Comparison of ENCODE assay signal across 1 cellular context in the genomic region with DNA sequence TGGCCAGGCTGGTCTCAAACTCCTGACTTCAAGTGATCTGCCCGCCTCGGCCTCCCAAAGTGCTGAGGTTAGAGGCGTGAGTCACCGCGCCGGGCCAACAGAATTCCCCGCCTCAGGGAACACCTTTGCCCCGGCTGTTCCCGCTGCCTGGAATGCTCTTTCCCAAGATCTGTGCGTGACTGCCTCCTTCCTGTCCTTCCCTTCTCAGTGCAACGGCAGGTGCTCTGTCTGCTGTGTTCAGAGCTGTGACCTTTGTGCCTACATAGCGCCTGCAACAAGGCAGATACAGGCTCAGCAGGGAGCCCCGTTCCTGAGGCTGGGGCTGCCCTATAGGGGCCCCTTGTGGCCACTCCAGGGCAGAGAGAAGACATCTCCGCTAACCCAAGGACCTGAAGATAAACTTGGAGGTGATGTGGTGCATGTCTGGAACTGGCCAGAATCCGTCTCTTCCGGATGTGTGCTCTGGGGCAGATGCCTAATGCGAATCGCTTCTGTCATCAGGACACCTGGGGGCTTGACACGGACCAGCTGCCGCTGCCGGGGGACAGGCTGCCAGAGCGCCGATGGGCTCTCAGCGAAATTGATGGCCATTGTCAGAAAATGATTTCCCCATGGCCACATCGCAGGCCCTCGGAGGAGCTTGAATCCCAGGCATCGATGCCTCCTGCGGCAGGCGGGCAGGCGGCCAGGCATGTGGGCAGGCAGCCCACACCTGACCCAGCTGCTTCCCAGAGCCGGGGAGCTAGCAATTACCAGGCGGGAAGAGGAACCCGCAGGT.
TF ChIP-seq lines count a peak whose summit lies in the region.

No MANE protein-coding gene starts in this region.

TF ChIP-seq in HEK293, 187 proteins besides CTCF, POLR2A, EP300 and RAD21 (continued from another document and continues in another):
- TF ChIP-seq ZBTB20 (tag by site-specific recombination; IDR thresholded peaks at IDR 0.05): peak; percentile 48; the same call in 1 of the 2 replicates
- TF ChIP-seq, protein P1, sequence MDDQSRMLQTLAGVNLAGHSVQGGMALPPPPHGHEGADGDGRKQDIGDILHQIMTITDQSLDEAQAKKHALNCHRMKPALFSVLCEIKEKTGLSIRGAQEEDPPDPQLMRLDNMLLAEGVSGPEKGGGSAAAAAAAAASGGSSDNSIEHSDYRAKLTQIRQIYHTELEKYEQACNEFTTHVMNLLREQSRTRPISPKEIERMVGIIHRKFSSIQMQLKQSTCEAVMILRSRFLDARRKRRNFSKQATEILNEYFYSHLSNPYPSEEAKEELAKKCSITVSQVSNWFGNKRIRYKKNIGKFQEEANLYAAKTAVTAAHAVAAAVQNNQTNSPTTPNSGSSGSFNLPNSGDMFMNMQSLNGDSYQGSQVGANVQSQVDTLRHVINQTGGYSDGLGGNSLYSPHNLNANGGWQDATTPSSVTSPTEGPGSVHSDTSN (CRISPR knock-in tag; IDR thresholded peaks at IDR 0.05): 0 out of 2 replicates have a peak, but pooled peaks have one; percentile 37
- TF ChIP-seq ZNF664 (tag by site-specific recombination; IDR thresholded peaks at IDR 0.05): no peak
- peak; percentile 71 for TF ChIP-seq ZNF341 (tag by site-specific recombination; IDR thresholded peaks at IDR 0.05; ENCODE audit: low read depth)
- no peak for TF ChIP-seq ZNF701 (tag by site-specific recombination; IDR thresholded peaks at IDR 0.05)
- TF ChIP-seq, protein P2, sequence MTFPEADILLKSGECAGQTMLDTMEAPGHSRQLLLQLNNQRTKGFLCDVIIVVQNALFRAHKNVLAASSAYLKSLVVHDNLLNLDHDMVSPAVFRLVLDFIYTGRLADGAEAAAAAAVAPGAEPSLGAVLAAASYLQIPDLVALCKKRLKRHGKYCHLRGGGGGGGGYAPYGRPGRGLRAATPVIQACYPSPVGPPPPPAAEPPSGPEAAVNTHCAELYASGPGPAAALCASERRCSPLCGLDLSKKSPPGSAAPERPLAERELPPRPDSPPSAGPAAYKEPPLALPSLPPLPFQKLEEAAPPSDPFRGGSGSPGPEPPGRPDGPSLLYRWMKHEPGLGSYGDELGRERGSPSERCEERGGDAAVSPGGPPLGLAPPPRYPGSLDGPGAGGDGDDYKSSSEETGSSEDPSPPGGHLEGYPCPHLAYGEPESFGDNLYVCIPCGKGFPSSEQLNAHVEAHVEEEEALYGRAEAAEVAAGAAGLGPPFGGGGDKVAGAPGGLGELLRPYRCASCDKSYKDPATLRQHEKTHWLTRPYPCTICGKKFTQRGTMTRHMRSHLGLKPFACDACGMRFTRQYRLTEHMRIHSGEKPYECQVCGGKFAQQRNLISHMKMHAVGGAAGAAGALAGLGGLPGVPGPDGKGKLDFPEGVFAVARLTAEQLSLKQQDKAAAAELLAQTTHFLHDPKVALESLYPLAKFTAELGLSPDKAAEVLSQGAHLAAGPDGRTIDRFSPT (tag by site-specific recombination; IDR thresholded peaks at IDR 0.05): peak; percentile 59; the same call in 1 of the 2 replicates
- TF ChIP-seq, protein P3, sequence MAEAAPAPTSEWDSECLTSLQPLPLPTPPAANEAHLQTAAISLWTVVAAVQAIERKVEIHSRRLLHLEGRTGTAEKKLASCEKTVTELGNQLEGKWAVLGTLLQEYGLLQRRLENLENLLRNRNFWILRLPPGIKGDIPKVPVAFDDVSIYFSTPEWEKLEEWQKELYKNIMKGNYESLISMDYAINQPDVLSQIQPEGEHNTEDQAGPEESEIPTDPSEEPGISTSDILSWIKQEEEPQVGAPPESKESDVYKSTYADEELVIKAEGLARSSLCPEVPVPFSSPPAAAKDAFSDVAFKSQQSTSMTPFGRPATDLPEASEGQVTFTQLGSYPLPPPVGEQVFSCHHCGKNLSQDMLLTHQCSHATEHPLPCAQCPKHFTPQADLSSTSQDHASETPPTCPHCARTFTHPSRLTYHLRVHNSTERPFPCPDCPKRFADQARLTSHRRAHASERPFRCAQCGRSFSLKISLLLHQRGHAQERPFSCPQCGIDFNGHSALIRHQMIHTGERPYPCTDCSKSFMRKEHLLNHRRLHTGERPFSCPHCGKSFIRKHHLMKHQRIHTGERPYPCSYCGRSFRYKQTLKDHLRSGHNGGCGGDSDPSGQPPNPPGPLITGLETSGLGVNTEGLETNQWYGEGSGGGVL (tag by site-specific recombination; IDR thresholded peaks at IDR 0.05): no peak
- TF ChIP-seq, protein P4, sequence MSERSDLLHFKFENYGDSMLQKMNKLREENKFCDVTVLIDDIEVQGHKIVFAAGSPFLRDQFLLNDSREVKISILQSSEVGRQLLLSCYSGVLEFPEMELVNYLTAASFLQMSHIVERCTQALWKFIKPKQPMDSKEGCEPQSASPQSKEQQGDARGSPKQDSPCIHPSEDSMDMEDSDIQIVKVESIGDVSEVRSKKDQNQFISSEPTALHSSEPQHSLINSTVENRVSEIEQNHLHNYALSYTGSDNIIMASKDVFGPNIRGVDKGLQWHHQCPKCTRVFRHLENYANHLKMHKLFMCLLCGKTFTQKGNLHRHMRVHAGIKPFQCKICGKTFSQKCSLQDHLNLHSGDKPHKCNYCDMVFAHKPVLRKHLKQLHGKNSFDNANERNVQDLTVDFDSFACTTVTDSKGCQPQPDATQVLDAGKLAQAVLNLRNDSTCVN (tag by site-specific recombination; optimal IDR thresholded peaks at IDR 0.05): no peak
- TF ChIP-seq ZNF423 (tag by site-specific recombination; IDR thresholded peaks at IDR 0.05): no peak
- no peak for TF ChIP-seq ZNF560 (tag by site-specific recombination; IDR thresholded peaks at IDR 0.05; ENCODE audit: borderline replicate concordance)
- TF ChIP-seq BCL11A (tag by site-specific recombination; IDR thresholded peaks at IDR 0.05; ENCODE audit: low read depth): no peak
- TF ChIP-seq ZNF549 (tag by site-specific recombination; IDR thresholded peaks at IDR 0.05): no peak
- 0 out of 2 replicates have a peak, but pooled peaks have one; percentile 29 for TF ChIP-seq TRIM28 (IDR thresholded peaks at IDR 0.05; ENCODE audit: borderline replicate concordance, low read length)
- TF ChIP-seq ZNF654 (tag by site-specific recombination; IDR thresholded peaks at IDR 0.05; ENCODE audit: low read depth): no peak; the same call in 1 of the 2 replicates
- no peak for TF ChIP-seq ZNF366 (tag by site-specific recombination; conservative IDR thresholded peaks at IDR 0.05)
- TF ChIP-seq ZNF776 (tag by site-specific recombination; IDR thresholded peaks at IDR 0.05; ENCODE audit: borderline replicate concordance): no peak
- peak; percentile 86 for TF ChIP-seq SP7 (tag by site-specific recombination; IDR thresholded peaks at IDR 0.05)
- TF ChIP-seq ZNF623 (tag by site-specific recombination; IDR thresholded peaks at IDR 0.05): no peak
- TF ChIP-seq IKZF3 (tag by site-specific recombination; IDR thresholded peaks at IDR 0.05): peak; percentile 67
- no peak for TF ChIP-seq MZF1 (tag by site-specific recombination; IDR thresholded peaks at IDR 0.05; ENCODE audit: borderline replicate concordance)
- no peak for TF ChIP-seq ZNF121 (tag by site-specific recombination; IDR thresholded peaks at IDR 0.05)
- no peak for TF ChIP-seq ZNF514 (tag by site-specific recombination; IDR thresholded peaks at IDR 0.05)
- peak; percentile 93 for TF ChIP-seq ZBTB8A (tag by site-specific recombination; IDR thresholded peaks at IDR 0.05)
- peak; percentile 54; the same call in 1 of the 2 replicates for TF ChIP-seq ZSCAN16 (tag by site-specific recombination; IDR thresholded peaks at IDR 0.05)
- TF ChIP-seq ZNF138 (tag by site-specific recombination; IDR thresholded peaks at IDR 0.05; ENCODE audit: borderline replicate concordance): no peak
- TF ChIP-seq ZNF426 (tag by site-specific recombination; IDR thresholded peaks at IDR 0.05): no peak
- no peak for TF ChIP-seq ZNF37A (tag by site-specific recombination; IDR thresholded peaks at IDR 0.05)
- TF ChIP-seq ZNF23 (tag by site-specific recombination; IDR thresholded peaks at IDR 0.05; ENCODE audit: borderline replicate concordance): no peak
- TF ChIP-seq SP2 (tag by site-specific recombination; IDR thresholded peaks at IDR 0.05): peak; percentile 51
- TF ChIP-seq ZNF157 (tag by site-specific recombination; IDR thresholded peaks at IDR 0.05): no peak
- TF ChIP-seq, protein P5, sequence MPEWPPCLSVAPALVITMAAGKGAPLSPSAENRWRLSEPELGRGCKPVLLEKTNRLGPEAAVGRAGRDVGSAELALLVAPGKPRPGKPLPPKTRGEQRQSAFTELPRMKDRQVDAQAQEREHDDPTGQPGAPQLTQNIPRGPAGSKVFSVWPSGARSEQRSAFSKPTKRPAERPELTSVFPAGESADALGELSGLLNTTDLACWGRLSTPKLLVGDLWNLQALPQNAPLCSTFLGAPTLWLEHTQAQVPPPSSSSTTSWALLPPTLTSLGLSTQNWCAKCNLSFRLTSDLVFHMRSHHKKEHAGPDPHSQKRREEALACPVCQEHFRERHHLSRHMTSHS (tag by site-specific recombination; IDR thresholded peaks at IDR 0.05): no peak
- TF ChIP-seq, protein P6, sequence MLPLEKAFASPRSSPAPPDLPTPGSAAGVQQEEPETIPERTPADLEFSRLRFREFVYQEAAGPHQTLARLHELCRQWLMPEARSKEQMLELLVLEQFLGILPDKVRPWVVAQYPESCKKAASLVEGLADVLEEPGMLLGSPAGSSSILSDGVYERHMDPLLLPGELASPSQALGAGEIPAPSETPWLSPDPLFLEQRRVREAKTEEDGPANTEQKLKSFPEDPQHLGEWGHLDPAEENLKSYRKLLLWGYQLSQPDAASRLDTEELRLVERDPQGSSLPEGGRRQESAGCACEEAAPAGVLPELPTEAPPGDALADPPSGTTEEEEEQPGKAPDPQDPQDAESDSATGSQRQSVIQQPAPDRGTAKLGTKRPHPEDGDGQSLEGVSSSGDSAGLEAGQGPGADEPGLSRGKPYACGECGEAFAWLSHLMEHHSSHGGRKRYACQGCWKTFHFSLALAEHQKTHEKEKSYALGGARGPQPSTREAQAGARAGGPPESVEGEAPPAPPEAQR (tag by site-specific recombination; IDR thresholded peaks at IDR 0.05): no peak
- TF ChIP-seq ZNF350 (tag by site-specific recombination; IDR thresholded peaks at IDR 0.05): no peak
- no peak for TF ChIP-seq KLF1 (tag by site-specific recombination; IDR thresholded peaks at IDR 0.05)
- TF ChIP-seq, protein P7, sequence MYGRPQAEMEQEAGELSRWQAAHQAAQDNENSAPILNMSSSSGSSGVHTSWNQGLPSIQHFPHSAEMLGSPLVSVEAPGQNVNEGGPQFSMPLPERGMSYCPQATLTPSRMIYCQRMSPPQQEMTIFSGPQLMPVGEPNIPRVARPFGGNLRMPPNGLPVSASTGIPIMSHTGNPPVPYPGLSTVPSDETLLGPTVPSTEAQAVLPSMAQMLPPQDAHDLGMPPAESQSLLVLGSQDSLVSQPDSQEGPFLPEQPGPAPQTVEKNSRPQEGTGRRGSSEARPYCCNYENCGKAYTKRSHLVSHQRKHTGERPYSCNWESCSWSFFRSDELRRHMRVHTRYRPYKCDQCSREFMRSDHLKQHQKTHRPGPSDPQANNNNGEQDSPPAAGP (tag by site-specific recombination; IDR thresholded peaks at IDR 0.05): peak; percentile 89
- no peak for TF ChIP-seq REPIN1 (tag by site-specific recombination; IDR thresholded peaks at IDR 0.05; ENCODE audit: low read depth)
- TF ChIP-seq ZNF747 (tag by site-specific recombination; IDR thresholded peaks at IDR 0.05): no peak
- no peak for TF ChIP-seq ZNF837 (tag by site-specific recombination; IDR thresholded peaks at IDR 0.05)
- TF ChIP-seq ZFHX2 (tag by site-specific recombination; conservative IDR thresholded peaks at IDR 0.05): peak; percentile 79
- TF ChIP-seq ZNF214 (tag by site-specific recombination; IDR thresholded peaks at IDR 0.05; ENCODE audit: borderline replicate concordance): no peak
- no peak for TF ChIP-seq ZNF555 (tag by site-specific recombination; conservative IDR thresholded peaks at IDR 0.05)
- TF ChIP-seq, protein P8, sequence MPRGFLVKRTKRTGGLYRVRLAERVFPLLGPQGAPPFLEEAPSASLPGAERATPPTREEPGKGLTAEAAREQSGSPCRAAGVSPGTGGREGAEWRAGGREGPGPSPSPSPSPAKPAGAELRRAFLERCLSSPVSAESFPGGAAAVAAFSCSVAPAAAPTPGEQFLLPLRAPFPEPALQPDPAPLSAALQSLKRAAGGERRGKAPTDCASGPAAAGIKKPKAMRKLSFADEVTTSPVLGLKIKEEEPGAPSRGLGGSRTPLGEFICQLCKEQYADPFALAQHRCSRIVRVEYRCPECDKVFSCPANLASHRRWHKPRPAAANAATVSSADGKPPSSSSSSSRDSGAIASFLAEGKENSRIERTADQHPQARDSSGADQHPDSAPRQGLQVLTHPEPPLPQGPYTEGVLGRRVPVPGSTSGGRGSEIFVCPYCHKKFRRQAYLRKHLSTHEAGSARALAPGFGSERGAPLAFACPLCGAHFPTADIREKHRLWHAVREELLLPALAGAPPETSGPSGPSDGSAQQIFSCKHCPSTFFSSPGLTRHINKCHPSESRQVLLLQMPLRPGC (tag by site-specific recombination; IDR thresholded peaks at IDR 0.05): peak; percentile 52; the same call in 1 of the 2 replicates
- no peak for TF ChIP-seq ZNF529 (tag by site-specific recombination; IDR thresholded peaks at IDR 0.05; ENCODE audit: insufficient replicate concordance)
- TF ChIP-seq EGR2 (tag by site-specific recombination; IDR thresholded peaks at IDR 0.05; ENCODE audit: low read depth): peak; percentile 70
- TF ChIP-seq ZNF621 (tag by site-specific recombination; IDR thresholded peaks at IDR 0.05): no peak
- no peak for TF ChIP-seq ZNF585B (tag by site-specific recombination; IDR thresholded peaks at IDR 0.05)
- no peak for TF ChIP-seq PRDM1 (tag by site-specific recombination; IDR thresholded peaks at IDR 0.05)
- no peak for TF ChIP-seq ZNF830 (tag by site-specific recombination; IDR thresholded peaks at IDR 0.05; ENCODE audit: low read depth)
- 0 out of 2 replicates have a peak, but pooled peaks have one; percentile 19 for TF ChIP-seq ZBTB17 (tag by site-specific recombination; IDR thresholded peaks at IDR 0.05)
